8 cellular contexts compared by ENCODE assay signal in the genomic region with DNA sequence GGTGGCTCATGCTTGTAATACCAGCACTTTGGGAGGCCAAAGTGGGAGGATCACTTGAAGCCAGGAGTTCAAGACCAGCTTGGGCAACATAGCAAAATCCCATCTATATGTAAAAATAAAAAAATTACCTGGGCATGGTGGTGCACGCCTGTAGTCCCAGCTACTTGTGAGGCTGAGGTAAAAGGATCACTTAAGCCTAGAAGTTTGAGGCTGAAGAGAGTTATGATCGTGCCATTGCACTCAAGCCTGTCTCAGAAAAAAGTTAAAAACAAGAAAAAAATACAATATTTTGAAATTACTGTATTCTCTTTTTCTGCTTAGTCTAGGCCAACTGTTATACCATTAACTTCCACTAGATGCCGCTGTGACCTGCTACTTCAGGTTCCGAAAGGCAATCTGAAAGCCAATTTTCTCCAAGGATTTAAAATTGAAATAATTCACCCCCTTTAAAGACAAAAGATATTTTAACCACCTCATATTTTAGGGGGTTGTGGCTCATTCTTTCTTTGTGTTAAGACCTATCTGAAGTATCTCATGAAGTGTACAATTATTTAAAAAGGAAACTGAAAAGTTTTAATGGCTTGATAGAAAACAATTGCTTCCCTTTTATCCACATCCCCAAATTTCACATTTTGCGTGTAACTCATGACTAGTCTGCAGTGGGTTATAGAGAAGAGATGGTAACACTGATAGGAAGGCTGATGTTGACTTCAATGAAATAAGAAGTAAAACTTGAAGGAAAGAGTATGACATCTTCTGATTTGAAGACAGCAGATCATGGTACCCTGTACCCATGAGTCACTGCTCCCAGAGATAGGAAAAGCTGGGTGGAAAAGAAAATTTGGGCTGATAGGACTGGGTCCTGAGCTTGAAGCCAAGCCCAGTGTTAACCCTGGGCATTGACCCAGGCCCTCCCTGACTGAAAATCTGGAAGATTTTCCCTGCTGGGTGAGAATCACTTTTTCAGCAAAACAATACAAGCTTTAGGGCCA. TPM values are rescaled to one million over a fixed set of nuclear protein-coding genes. Genes with fewer than 3 reads are reported as not detected.
DNase-seq lines count a peak whose midpoint lies in the region; ATAC-seq, FAIRE-seq and TF ChIP-seq lines count a peak whose summit lies in the region.

No MANE protein-coding gene starts in this region.

- H3K36me3 ChIP-seq in SK-N-MC (ENCODE audit: insufficient read depth, low read length) (no peaks in the 10 kb centered on the region), tibial nerve (no peaks in the 10 kb centered on the region)

- no peak for TF ChIP-seq POLR2A in tibial nerve (IDR thresholded peaks at IDR 0.05)

- no peaks in the 10 kb centered on the region for H3K36me3 Mint-ChIP-seq in memory B cell
- H3K36me3 Mint-ChIP-seq in activated T-helper 2 cell treated with anti-CD3 and anti-CD28 coated beads, Interferon-gamma antibody, Interleukin-2, Interleukin-4, amounts not matched to agents 10 μg/mL and 5 μg/mL and 100 μg/mL, durations not matched to agents 14 hours and 24 hours and 36 hours (ENCODE audit: low read depth) = no peaks in the 10 kb centered on the region

- peaks cover 0 to 4% (median 0%) of the 10 kb centered on the region in 4 donors for H3K4me1 ChIP-seq in tibial nerve

- WGBS in tibial nerve, 2 donors = 32 to 33% methylated on average over 5 of the region's 5 CpGs

- no peak overlapping the region for H3K27ac Mint-ChIP-seq in memory B cell
- no peak overlapping the region for H3K27ac Mint-ChIP-seq in activated T-helper 2 cell treated with anti-CD3 and anti-CD28 coated beads, Interferon-gamma antibody, Interleukin-2, Interleukin-4, amounts not matched to agents 10 μg/mL and 5 μg/mL and 100 μg/mL, durations not matched to agents 14 hours and 24 hours and 36 hours

- TF ChIP-seq EP300 in tibial nerve (IDR thresholded peaks at IDR 0.05) = no peak

- no peak overlapping the region for H3K4me3 Mint-ChIP-seq in memory B cell
- H3K4me3 Mint-ChIP-seq in activated T-helper 2 cell treated with anti-CD3 and anti-CD28 coated beads, Interferon-gamma antibody, Interleukin-2, Interleukin-4, amounts not matched to agents 10 μg/mL and 5 μg/mL and 100 μg/mL, durations not matched to agents 14 hours and 24 hours and 36 hours (ENCODE audit: low read depth) = no peak overlapping the region

- peak overlapping the region; percentile 5 for H3K9ac ChIP-seq in SK-N-MC (ENCODE audit: insufficient read length)

- H3K4me3 ChIP-seq in SK-N-MC = no peak overlapping the region
- H3K4me3 ChIP-seq in choroid plexus epithelial cell (ENCODE audit: low read depth, low read length) = no peak overlapping the region
- no peak overlapping the region for H3K4me3 ChIP-seq in tibial nerve

- H3K4me1 Mint-ChIP-seq in memory B cell = no peaks in the 10 kb centered on the region
- H3K4me1 Mint-ChIP-seq in activated T-helper 2 cell treated with anti-CD3 and anti-CD28 coated beads, Interferon-gamma antibody, Interleukin-2, Interleukin-4, amounts not matched to agents 10 μg/mL and 5 μg/mL and 100 μg/mL, durations not matched to agents 14 hours and 24 hours and 36 hours (ENCODE audit: low read depth) = no peaks in the 10 kb centered on the region

- H3K27me3 Mint-ChIP-seq in memory B cell = peaks cover 3% of the 10 kb centered on the region
- H3K27me3 Mint-ChIP-seq in activated T-helper 2 cell treated with anti-CD3 and anti-CD28 coated beads, Interferon-gamma antibody, Interleukin-2, Interleukin-4, amounts not matched to agents 10 μg/mL and 5 μg/mL and 100 μg/mL, durations not matched to agents 14 hours and 24 hours and 36 hours (ENCODE audit: low read depth) = peaks cover 2% of the 10 kb centered on the region

- peak; percentile 56 for DNase-seq in DMS53 (lab: John Stamatoyannopoulos, UW)
- DNase-seq in HTR-8/SVneo (ENCODE audit: insufficient read length, low spot score) = peak; percentile 35
- no peak for DNase-seq in SK-N-MC (ENCODE audit: low read depth, low spot score)
- peak; percentile 79 for DNase-seq in choroid plexus epithelial cell (ENCODE audit: low read depth)
- DNase-seq in memory B cell (ENCODE audit: low spot score in 2 of 2) = peak; percentile 27 to 30
- DNase-seq in tibial nerve (ENCODE audit: low spot score in 2 of 2) = peak in 1 of 2 donors; percentile 76
- no peak for DNase-seq in islet precursor cell
- no peak for DNase-seq in activated T-helper 2 cell treated with anti-CD3 and anti-CD28 coated beads, Interferon-gamma antibody, Interleukin-2, Interleukin-4, amounts not matched to agents 10 μg/mL and 5 μg/mL and 100 μg/mL, durations not matched to agents 14 hours and 24 hours and 36 hours (ENCODE audit: low spot score)

- peaks cover 0 to 6% of the 10 kb centered on the region in 2 donors for H3K27me3 ChIP-seq in tibial nerve

- H3K9me3 ChIP-seq in SK-N-MC (ENCODE audit: low read depth, low read length) (no peaks in the 10 kb centered on the region), tibial nerve (no peaks in the 10 kb centered on the region)

- no peak for ATAC-seq in memory B cell (ENCODE audit: low read depth)

- H3K27ac ChIP-seq in SK-N-MC (no peak overlapping the region), tibial nerve (no peak overlapping the region)

- intact Hi-C loops in activated T-helper 2 cell treated with anti-CD3 and anti-CD28 coated beads, Interferon-gamma antibody, Interleukin-2, Interleukin-4, amounts not matched to agents 10 μg/mL and 5 μg/mL and 100 μg/mL, durations not matched to agents 14 hours and 24 hours and 36 hours (cut with micrococcal nuclease) = loop anchor here (2.0 kb wide), 1 partner anchor 84 kb away; no protein-coding TSS in a partner anchor

- no peaks in the 10 kb centered on the region for H3K9me3 Mint-ChIP-seq in memory B cell
- H3K9me3 Mint-ChIP-seq in activated T-helper 2 cell treated with anti-CD3 and anti-CD28 coated beads, Interferon-gamma antibody, Interleukin-2, Interleukin-4, amounts not matched to agents 10 μg/mL and 5 μg/mL and 100 μg/mL, durations not matched to agents 14 hours and 24 hours and 36 hours = no peaks in the 10 kb centered on the region

- FAIRE-seq in HTR-8/SVneo (lab: Jason Lieb, UNC) = no peak

- TF ChIP-seq CTCF in choroid plexus epithelial cell (conservative IDR thresholded peaks at IDR 0.05; ENCODE audit: low read depth, low read length) = peak; percentile 86
- TF ChIP-seq CTCF in tibial nerve (IDR thresholded peaks at IDR 0.05) = peak; percentile 77 to 97 (median 87)

RNA-seq across cellular contexts. Expression of gene CLDN14, which starts 24.4 kb away (rescaled TPM):
- 1 to 10 TPM in 1 of 4 donors, not detected in 3; 1.3 TPM for total RNA-seq in tibial nerve
- total RNA-seq in activated T-helper 2 cell treated with anti-CD3 and anti-CD28 coated beads, Interferon-gamma antibody, Interleukin-2, Interleukin-4, amounts not matched to agents 10 μg/mL and 5 μg/mL and 100 μg/mL, durations not matched to agents 14 hours and 24 hours and 36 hours = 0.39 TPM in 1 of 2 replicates, not detected in the other

Comparison
In these comparisons a context has a peak if more than half of its experiments do, and no peak if none do; other contexts are left out.
1. DNase-seq: peak in DMS53 (single experiment), HTR-8/SVneo (single experiment), choroid plexus epithelial cell (single experiment) and memory B cell (2 of 2); none in SK-N-MC (single experiment), islet precursor cell (single experiment) and activated T-helper 2 cell treated with anti-CD3 and anti-CD28 coated beads, Interferon-gamma antibody, Interleukin-2, Interleukin-4, amounts not matched to agents 10 μg/mL and 5 μg/mL and 100 μg/mL, durations not matched to agents 14 hours and 24 hours and 36 hours (single experiment).